ENCODE assay signal across 11 cellular contexts in the genomic region with DNA sequence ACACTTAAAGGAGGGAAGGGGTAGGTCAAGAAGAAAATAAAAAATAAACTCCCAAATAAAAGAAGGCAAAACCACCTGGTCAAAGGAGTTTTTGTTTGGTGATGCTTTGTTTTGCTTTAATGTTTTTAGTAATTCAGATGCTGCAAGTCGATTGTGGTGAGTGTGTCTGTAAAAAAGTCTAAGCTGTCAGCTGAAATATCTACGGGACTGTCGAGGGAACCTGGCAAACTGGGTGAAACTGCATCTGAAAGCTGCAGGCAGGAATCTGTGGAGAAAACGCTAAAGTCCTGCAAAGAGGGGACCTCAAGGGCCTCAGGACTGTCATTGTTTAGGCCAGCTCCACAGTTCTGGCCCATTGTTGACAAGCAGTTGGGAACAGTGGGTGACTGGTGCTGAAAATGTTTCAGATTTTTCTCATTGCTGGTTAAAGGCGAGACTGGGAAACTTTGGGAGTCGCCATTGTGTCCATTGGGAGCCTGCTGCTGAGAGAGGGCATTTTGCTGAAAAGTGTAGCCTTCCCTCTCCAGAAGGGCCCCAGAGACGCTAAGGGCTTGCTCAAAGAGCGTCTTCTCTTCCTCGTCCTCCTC. TPM values are rescaled to one million over a fixed set of nuclear protein-coding genes. Genes with fewer than 3 reads are reported as not detected.
DNase-seq lines count a peak whose midpoint lies in the region; ATAC-seq and TF ChIP-seq lines count a peak whose summit lies in the region.
"Had no signal": no experiment of that assay in that cellular context is flagged by ENCODE, and none has a peak within 500 bp of the region (broad histone marks: within the 10 kb centered on the region; RNA-seq: fewer than 3 reads in every experiment).

No MANE protein-coding gene starts in this region.

- H3K27me3 Mint-ChIP-seq in WTC11 (ENCODE audit: low read depth) (peaks cover 100% of the 10 kb centered on the region), nephron (ENCODE audit: low read depth) (peaks cover 36% of the 10 kb centered on the region), Caco-2 (ENCODE audit: insufficient read depth, unreplicated experiment) (no peaks in the 10 kb centered on the region)

- H3K79me2 ChIP-seq in fibroblast of lung (ENCODE audit: control insufficient read depth, insufficient read depth, low read length): peaks cover 82% of the 10 kb centered on the region

- TF ChIP-seq CTCF in AG04450 (IDR thresholded peaks at IDR 0.05; ENCODE audit: low read depth, low read length): 0 out of 2 replicates have a peak, but pooled peaks have one; percentile 3
- TF ChIP-seq CTCF in WTC11 (IDR thresholded peaks at IDR 0.05): no peak
- no peak for TF ChIP-seq CTCF in fibroblast of lung (conservative IDR thresholded peaks at IDR 0.05 in 1 of 2, IDR thresholded peaks at IDR 0.05 in 1 of 2; ENCODE audit: low read depth in 1 of 2, low read length in 2 of 2)
- no peak for TF ChIP-seq CTCF in nephron (IDR thresholded peaks at IDR 0.05; ENCODE audit: unreplicated experiment in 3 of 3)
- TF ChIP-seq CTCF in Caco-2 (IDR thresholded peaks at IDR 0.05; ENCODE audit: insufficient read depth in 1 of 2, low read depth in 1 of 2, low read length in 1 of 2, severe bottlenecking in 1 of 2, unreplicated experiment in 1 of 2): no peak
- no peak for TF ChIP-seq CTCF in tibial artery (IDR thresholded peaks at IDR 0.05)

- DNase-seq in AG04450 (ENCODE audit: low read depth, low spot score) (no peak), WTC11 (ENCODE audit: low spot score) (no peak), fibroblast of lung (ENCODE audit: low read depth in 2 of 2) (peak; percentile 45 to 68), NCI-H1092 treated with DMSO at 0.1 percent for 48 hours (lab: John Stamatoyannopoulos, UW) (no peak), Caco-2 (no peak), tibial artery (no peak)
- DNase-seq: activated CD4-positive, alpha-beta T cell treated with anti-CD3 and anti-CD28 coated beads for 36 hours; stimulated activated naive B cell treated with anti-CD40 and anti-IgM and Interleukin-4, amounts not matched to agents 10 μg/mL and 1 μg/mL and 100 μg/mL, for 72 hours had no signal

- H3K4me3 Mint-ChIP-seq in WTC11: peak overlapping the region; percentile 35
- H3K4me3 Mint-ChIP-seq in nephron: peak overlapping the region; percentile 94 to 97 (median 96)
- no peak overlapping the region for H3K4me3 Mint-ChIP-seq in Caco-2 (ENCODE audit: unreplicated experiment)
- H3K4me3 Mint-ChIP-seq: activated CD4-positive, alpha-beta T cell treated with anti-CD3 and anti-CD28 coated beads for 36 hours; activated T-helper 17 cell treated with anti-CD3 and anti-CD28 coated beads, Interleukin-2, amount 50 U/mL, for 72 hours; stimulated activated naive B cell treated with anti-CD40 and anti-IgM and Interleukin-4, amounts not matched to agents 10 μg/mL and 1 μg/mL and 100 μg/mL, for 72 hours had no signal

- H2AFZ ChIP-seq in fibroblast of lung (ENCODE audit: low read length): no peak overlapping the region

- no peaks in the 10 kb centered on the region for H3K36me3 ChIP-seq in fibroblast of lung (ENCODE audit: control insufficient read depth, insufficient read depth, low read length)
- H3K36me3 ChIP-seq in Caco-2 (ENCODE audit: control insufficient read depth, insufficient read depth, low read length): no peaks in the 10 kb centered on the region
- no peaks in the 10 kb centered on the region for H3K36me3 ChIP-seq in tibial artery

- no peaks in the 10 kb centered on the region for H4K20me1 ChIP-seq in fibroblast of lung (ENCODE audit: control insufficient read depth, extremely low read depth, insufficient read depth, low read length)

- H3K27ac ChIP-seq in AG04450 (ENCODE audit: low read depth, low read length) (peak overlapping the region; percentile 93), fibroblast of lung (ENCODE audit: insufficient read depth, low read length) (peak overlapping the region; percentile 95), tibial artery (no peak overlapping the region)

- peaks cover 4% of the 10 kb centered on the region; the same call in 1 of the 2 replicates for H3K9me3 ChIP-seq in AG04450 (ENCODE audit: control insufficient read depth, insufficient read depth, low read length)
- no peaks in the 10 kb centered on the region for H3K9me3 ChIP-seq in fibroblast of lung (ENCODE audit: control insufficient read depth, insufficient read depth, low read depth, low read length)
- no peaks in the 10 kb centered on the region for H3K9me3 ChIP-seq in Caco-2
- H3K9me3 ChIP-seq in tibial artery: no peaks in the 10 kb centered on the region

- H3K4me3 ChIP-seq in AG04450 (ENCODE audit: low read depth, low read length): peak overlapping the region; percentile 70
- peak overlapping the region; percentile 52 to 93 (median 81) for H3K4me3 ChIP-seq in fibroblast of lung (replicated peaks in 1 of 4; ENCODE audit: control extremely low read depth in 1 of 4, insufficient read depth in 1 of 4, low read depth in 3 of 4, low read length in 4 of 4)
- H3K4me3 ChIP-seq in Caco-2 (ENCODE audit: low read depth, low read length): no peak overlapping the region
- H3K4me3 ChIP-seq in tibial artery: no peak overlapping the region

- H3K4me1 ChIP-seq in fibroblast of lung (ENCODE audit: control insufficient read depth, extremely low read depth, insufficient read depth, low read length) (peaks cover 20% of the 10 kb centered on the region), Caco-2 (peaks cover 10% of the 10 kb centered on the region), tibial artery (peaks cover 0 to 34% (median 22%) of the 10 kb centered on the region in 4 donors)

- peak overlapping the region; percentile 74 for H3K9ac ChIP-seq in fibroblast of lung (ENCODE audit: insufficient read depth, low read length)

- H3K27ac Mint-ChIP-seq in WTC11: no peak overlapping the region
- peak overlapping the region; percentile 99 to 100 (median 99) for H3K27ac Mint-ChIP-seq in nephron
- H3K27ac Mint-ChIP-seq in Caco-2 (ENCODE audit: unreplicated experiment): no peak overlapping the region
- H3K27ac Mint-ChIP-seq: activated CD4-positive, alpha-beta T cell treated with anti-CD3 and anti-CD28 coated beads for 36 hours; activated T-helper 17 cell treated with anti-CD3 and anti-CD28 coated beads, Interleukin-2, amount 50 U/mL, for 72 hours; stimulated activated naive B cell treated with anti-CD40 and anti-IgM and Interleukin-4, amounts not matched to agents 10 μg/mL and 1 μg/mL and 100 μg/mL, for 72 hours had no signal

- peak overlapping the region; percentile 97 for H3K4me2 ChIP-seq in fibroblast of lung (ENCODE audit: extremely low read depth, insufficient read depth, low read length)

- intact Hi-C loops in Caco-2 (cut with micrococcal nuclease; ENCODE audit: unreplicated experiment) (no loop called here), tibial artery (cut with DNase I; ENCODE audit: low total_unique reads) (no loop called here)

- no peaks in the 10 kb centered on the region for H3K9me3 Mint-ChIP-seq in WTC11
- H3K9me3 Mint-ChIP-seq in nephron: no peaks in the 10 kb centered on the region
- no peaks in the 10 kb centered on the region for H3K9me3 Mint-ChIP-seq in Caco-2 (ENCODE audit: unreplicated experiment)
- H3K9me3 Mint-ChIP-seq: activated T-helper 17 cell treated with anti-CD3 and anti-CD28 coated beads, Interleukin-2, amount 50 U/mL, for 72 hours; stimulated activated naive B cell treated with anti-CD40 and anti-IgM and Interleukin-4, amounts not matched to agents 10 μg/mL and 1 μg/mL and 100 μg/mL, for 72 hours had no signal

- H3K4me1 Mint-ChIP-seq in WTC11 (peaks cover 45% of the 10 kb centered on the region), nephron (peaks cover 78% of the 10 kb centered on the region), Caco-2 (ENCODE audit: low read depth, unreplicated experiment) (peaks cover 15% of the 10 kb centered on the region)

- BruUV-seq in Caco-2 (replicated peaks; lab: Mats Ljungman, UMichigan): no TSS peak

- no peaks in the 10 kb centered on the region for H3K27me3 ChIP-seq in AG04450 (ENCODE audit: control insufficient read depth, insufficient read depth, low read length)
- no peaks in the 10 kb centered on the region for H3K27me3 ChIP-seq in fibroblast of lung (ENCODE audit: control insufficient read depth, insufficient read depth, low read length)
- no peaks in the 10 kb centered on the region for H3K27me3 ChIP-seq in Caco-2 (replicated peaks; ENCODE audit: control insufficient read depth, insufficient read depth, low read length)
- no peaks in the 10 kb centered on the region for H3K27me3 ChIP-seq in tibial artery

- peak; percentile 12; the same call in 1 of the 2 replicates for ATAC-seq in WTC11
- ATAC-seq in GM21526 (IDR thresholded peaks at IDR 0.05; ENCODE audit: low FRiP score, unreplicated experiment): no peak
- ATAC-seq: activated CD4-positive, alpha-beta T cell treated with anti-CD3 and anti-CD28 coated beads for 36 hours; activated T-helper 17 cell treated with anti-CD3 and anti-CD28 coated beads, Interleukin-2, amount 50 U/mL, for 72 hours; stimulated activated naive B cell treated with anti-CD40 and anti-IgM and Interleukin-4, amounts not matched to agents 10 μg/mL and 1 μg/mL and 100 μg/mL, for 72 hours had no signal

- H3K36me3 Mint-ChIP-seq in WTC11: peaks cover 6% of the 10 kb centered on the region
- H3K36me3 Mint-ChIP-seq in nephron (ENCODE audit: low read depth): peaks cover 33% of the 10 kb centered on the region
- H3K36me3 Mint-ChIP-seq in Caco-2 (ENCODE audit: insufficient read depth, unreplicated experiment): peaks cover 26% of the 10 kb centered on the region

- POLR2A ChIA-PET in AG04450 (lab: Yijun Ruan, JAX): interaction anchor here (1.0 to 1.7 kb wide), 4 partner anchors 10 to 43 kb away, joined by 3 to 13 read pairs (median 4); a partner anchor contains a TSS
- POLR2A ChIA-PET in WTC11 (lab: Charles Lee): interaction anchor here (1.8 kb wide), 1 partner anchor 15 kb away, joined by 4 read pairs; no protein-coding TSS in a partner anchor
- POLR2A ChIA-PET in Caco-2 (lab: Charles Lee): no interaction called here

- CTCF ChIA-PET in AG04450 (lab: Charles Lee): interaction anchor here (0.6 to 5.6 kb wide), 7 partner anchors 17 to 903 kb away, joined by 3 to 28 read pairs (median 4); a partner anchor contains a TSS
- CTCF ChIA-PET in WTC11 (lab: Charles Lee): interaction anchor here (1.2 to 2.3 kb wide), 3 partner anchors 51 to 79 kb away, joined by 3 to 10 read pairs (median 3); no protein-coding TSS in a partner anchor
- CTCF ChIA-PET in Caco-2 (lab: Charles Lee): interaction anchor here (0.5 kb wide), 1 partner anchor 706 kb away, joined by 4 read pairs; no protein-coding TSS in a partner anchor

RNA-seq across cellular contexts. Expression of a gene that starts 1.8 kb away (rescaled TPM):
- polyA plus RNA-seq in AG04450 (2011; rRNA removed): 3.1 and 4.1 TPM in 2 replicates
- polyA minus RNA-seq in AG04450 (2011; rRNA and poly(A)+ RNA removed): 2.4 and 3.0 TPM in 2 replicates
- not detected in 3 replicates for total RNA-seq in WTC11 (2021)
- 1.0 and 1.3 TPM in 2 replicates for total RNA-seq in fibroblast of lung
- 2.3 and 2.6 TPM in 2 replicates for polyA plus RNA-seq in fibroblast of lung
- 1.4 and 2.2 TPM in 2 replicates for polyA plus RNA-seq in fibroblast of lung (2012)
- 2.1 and 2.3 TPM in 2 replicates for polyA minus RNA-seq in fibroblast of lung (ENCODE audit: low replicate concordance)
- total RNA-seq in Caco-2 (2022): 1.5 and 1.8 TPM in 2 replicates
- total RNA-seq: activated CD4-positive, alpha-beta T cell treated with anti-CD3 and anti-CD28 coated beads for 36 hours; activated T-helper 17 cell treated with anti-CD3 and anti-CD28 coated beads, Interleukin-2, amount 50 U/mL, for 72 hours had no signal

RNA-seq across cellular contexts. Expression of a gene that starts 4.9 kb away (rescaled TPM):
- polyA plus RNA-seq in AG04450 (2011; rRNA removed) (2.6 and 2.9 TPM in 2 replicates), fibroblast of lung (0.58 and 0.83 TPM in 2 replicates)
- 1.7 and 2.2 TPM in 2 replicates for polyA minus RNA-seq in AG04450 (2011; rRNA and poly(A)+ RNA removed)
- total RNA-seq in WTC11 (2021) (not detected in 3 replicates), fibroblast of lung (0.50 and 0.51 TPM in 2 replicates), Caco-2 (2022) (18.5 and 18.8 TPM in 2 replicates)
- 0.66 and 0.67 TPM in 2 replicates for polyA plus RNA-seq in fibroblast of lung (2012)
- polyA minus RNA-seq in fibroblast of lung (ENCODE audit: low replicate concordance): 1.1 TPM in 1 of 2 replicates, not detected in the other

RNA-seq across cellular contexts. Expression of a gene that starts 29.9 kb away (rescaled TPM):
- 5.4 and 5.8 TPM in 2 replicates for polyA plus RNA-seq in AG04450 (2011; rRNA removed)
- polyA minus RNA-seq in AG04450 (2011; rRNA and poly(A)+ RNA removed): 3.6 and 4.2 TPM in 2 replicates
- not detected in 3 replicates for total RNA-seq in WTC11 (2021)
- 0.33 and 0.51 TPM in 2 replicates for total RNA-seq in fibroblast of lung
- 2.4 and 3.6 TPM in 2 replicates for polyA plus RNA-seq in fibroblast of lung
- 2.6 and 3.3 TPM in 2 replicates for polyA plus RNA-seq in fibroblast of lung (2012)
- polyA minus RNA-seq in fibroblast of lung (ENCODE audit: low replicate concordance): 1.6 and 3.6 TPM in 2 replicates
- total RNA-seq in Caco-2 (2022): 4.8 and 5.5 TPM in 2 replicates

RNA-seq across cellular contexts. Expression of a gene that starts 42.8 kb away (rescaled TPM):
- 48.3 and 51.0 TPM in 2 replicates for polyA plus RNA-seq in AG04450 (2011; rRNA removed)
- polyA minus RNA-seq in AG04450 (2011; rRNA and poly(A)+ RNA removed): 37.7 and 49.7 TPM in 2 replicates
- 0.14 TPM in 1 of 3 replicates, not detected in the others for total RNA-seq in WTC11 (2021)
- total RNA-seq in fibroblast of lung: 18.3 and 22.1 TPM in 2 replicates
- 16.6 and 35.6 TPM in 2 replicates for polyA plus RNA-seq in fibroblast of lung
- 17.5 and 31.8 TPM in 2 replicates for polyA plus RNA-seq in fibroblast of lung (2012)
- polyA minus RNA-seq in fibroblast of lung (ENCODE audit: low replicate concordance): 3.1 and 3.9 TPM in 2 replicates
- total RNA-seq in Caco-2 (2022): 4.3 and 4.9 TPM in 2 replicates
- total RNA-seq: activated CD4-positive, alpha-beta T cell treated with anti-CD3 and anti-CD28 coated beads for 36 hours; activated T-helper 17 cell treated with anti-CD3 and anti-CD28 coated beads, Interleukin-2, amount 50 U/mL, for 72 hours had no signal

RNA-seq across cellular contexts. Expression of a gene that starts 46.9 kb away (rescaled TPM):
- polyA plus RNA-seq in AG04450 (2011; rRNA removed): 1.2 and 1.3 TPM in 2 replicates
- 0.91 and 2.1 TPM in 2 replicates for polyA minus RNA-seq in AG04450 (2011; rRNA and poly(A)+ RNA removed)
- total RNA-seq in WTC11 (2021): not detected in 3 replicates
- total RNA-seq in fibroblast of lung: 3.6 and 4.4 TPM in 2 replicates
- polyA plus RNA-seq in fibroblast of lung: 0.70 and 1.2 TPM in 2 replicates
- 1.6 and 3.8 TPM in 2 replicates for polyA plus RNA-seq in fibroblast of lung (2012)
- polyA minus RNA-seq in fibroblast of lung (ENCODE audit: low replicate concordance): 0.30 and 1.6 TPM in 2 replicates
- 5.6 and 8.1 TPM in 2 replicates for total RNA-seq in Caco-2 (2022)
- total RNA-seq: activated CD4-positive, alpha-beta T cell treated with anti-CD3 and anti-CD28 coated beads for 36 hours; activated T-helper 17 cell treated with anti-CD3 and anti-CD28 coated beads, Interleukin-2, amount 50 U/mL, for 72 hours had no signal

Comparison
In these comparisons a context has a peak if more than half of its experiments do, and no peak if none do; other contexts are left out.
1. DNase-seq: peak in fibroblast of lung (2 of 2); none in AG04450 (single experiment), WTC11 (single experiment), NCI-H1092 treated with DMSO at 0.1 percent for 48 hours (single experiment), Caco-2 (0 of 2) and tibial artery (0 of 2).
2. H3K27ac ChIP-seq: peak in AG04450 (single experiment) and fibroblast of lung (single experiment); none in tibial artery (0 of 2).
3. H3K4me3 ChIP-seq: peak in AG04450 (single experiment) and fibroblast of lung (4 of 4); none in Caco-2 (single experiment) and tibial artery (0 of 2).
4. H3K27ac Mint-ChIP-seq: peak in nephron (3 of 3); none in WTC11 (single experiment) and Caco-2 (single experiment).
5. RNA of a gene that starts 4.9 kb away (total RNA-seq): 18.5 to 18.8 TPM in Caco-2; 0.50 to 0.51 TPM in fibroblast of lung and not detected in WTC11; every median in the first group is over 10 times any median in the second.